In genomic region chr11:329886-330253, GRCh38 we compare ENCODE assay signal across 1 cellular context.
A peak's percentile ranks its signal among the peaks of the same experiment; 100 is the strongest.
TF ChIP-seq lines count a peak whose summit lies in the region.

No MANE protein-coding gene starts in this region.

TF ChIP-seq in GM12878, 131 proteins besides CTCF, POLR2A, EP300 and RAD21:
- TF ChIP-seq ZZZ3 (IDR thresholded peaks at IDR 0.05; ENCODE audit: control insufficient read depth, insufficient read length, low read depth), result no peak
- TF ChIP-seq SMAD1 (IDR thresholded peaks at IDR 0.05; ENCODE audit: low read depth, partially characterized antibody), result peak; percentile 8
- TF ChIP-seq, protein P1, sequence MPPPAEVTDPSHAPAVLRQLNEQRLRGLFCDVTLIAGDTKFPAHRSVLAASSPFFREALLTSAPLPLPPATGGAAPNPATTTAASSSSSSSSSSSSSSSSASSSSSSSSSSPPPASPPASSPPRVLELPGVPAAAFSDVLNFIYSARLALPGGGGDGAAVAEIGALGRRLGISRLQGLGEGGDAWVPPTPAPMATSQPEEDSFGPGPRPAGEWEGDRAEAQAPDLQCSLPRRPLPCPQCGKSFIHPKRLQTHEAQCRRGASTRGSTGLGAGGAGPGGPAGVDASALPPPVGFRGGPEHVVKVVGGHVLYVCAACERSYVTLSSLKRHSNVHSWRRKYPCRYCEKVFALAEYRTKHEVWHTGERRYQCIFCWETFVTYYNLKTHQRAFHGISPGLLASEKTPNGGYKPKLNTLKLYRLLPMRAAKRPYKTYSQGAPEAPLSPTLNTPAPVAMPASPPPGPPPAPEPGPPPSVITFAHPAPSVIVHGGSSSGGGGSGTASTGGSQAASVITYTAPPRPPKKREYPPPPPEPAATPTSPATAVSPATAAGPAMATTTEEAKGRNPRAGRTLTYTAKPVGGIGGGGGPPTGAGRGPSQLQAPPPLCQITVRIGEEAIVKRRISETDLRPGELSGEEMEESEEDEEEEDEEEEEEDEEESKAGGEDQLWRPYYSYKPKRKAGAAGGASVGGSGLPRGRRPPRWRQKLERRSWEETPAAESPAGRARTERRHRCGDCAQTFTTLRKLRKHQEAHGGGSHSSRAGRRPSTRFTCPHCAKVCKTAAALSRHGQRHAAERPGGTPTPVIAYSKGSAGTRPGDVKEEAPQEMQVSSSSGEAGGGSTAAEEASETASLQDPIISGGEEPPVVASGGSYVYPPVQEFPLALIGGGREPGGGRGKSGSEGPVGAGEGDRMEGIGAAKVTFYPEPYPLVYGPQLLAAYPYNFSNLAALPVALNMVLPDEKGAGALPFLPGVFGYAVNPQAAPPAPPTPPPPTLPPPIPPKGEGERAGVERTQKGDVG (CRISPR knock-in tag; IDR thresholded peaks at IDR 0.05), result no peak
- TF ChIP-seq RUNX3 (IDR thresholded peaks at IDR 0.05; ENCODE audit: low read length), result 0 out of 2 replicates have a peak, but pooled peaks have one; percentile 1
TF ChIP-seq in GM12878: peak in this region for 2.
